Comparison of ENCODE assay signal across 10 cellular contexts in genomic region chr20:63970714-63971431, GRCh38. TPM values are rescaled to one million over a fixed set of nuclear protein-coding genes. Genes with fewer than 3 reads are reported as not detected.
DNase-seq lines count a peak whose midpoint lies in the region; ATAC-seq and TF ChIP-seq lines count a peak whose summit lies in the region.
"Had no signal": no experiment of that assay in that cellular context is flagged by ENCODE, and none has a peak within 500 bp of the region (broad histone marks: within the 10 kb centered on the region; RNA-seq: fewer than 3 reads in every experiment).

No MANE protein-coding gene starts in this region.

- intact Hi-C loops in activated naive CD4-positive, alpha-beta T cell treated with anti-CD3 and anti-CD28 coated beads for 36 hours (cut with micrococcal nuclease) = loop anchor here (2.0 kb wide), 1 partner anchor 390 kb away; no protein-coding TSS in a partner anchor
- intact Hi-C loops in thyroid gland (cut with DNase I) = loop anchor here (5.0 kb wide), 1 partner anchor 474 kb away; the partner anchor contains the start of gene EEF1A2

- no peak for ATAC-seq in activated naive CD4-positive, alpha-beta T cell treated with anti-CD3 and anti-CD28 coated beads, Interleukin-2, amount 50 U/mL, for 72 hours
- no peak for ATAC-seq in stimulated activated effector memory CD8-positive, alpha-beta T cell treated with anti-CD3 and anti-CD28 coated beads, Interleukin-12 subunit alpha, Interleukin-12 subunit beta, amount 100 ng/mL, for 72 hours
- ATAC-seq in HG02981 (IDR thresholded peaks at IDR 0.05; ENCODE audit: unreplicated experiment) = no peak

- CTCF ChIA-PET in activated naive CD4-positive, alpha-beta T cell treated with anti-CD3 and anti-CD28 coated beads for 36 hours (lab: Charles Lee) = no interaction called here

- 89 to 95% methylated on average over 5 of the region's 5 CpGs for WGBS in thyroid gland, 2 donors

- no peak for DNase-seq in activated naive CD4-positive, alpha-beta T cell treated with anti-CD3 and anti-CD28 coated beads for 36 hours
- no peak for DNase-seq in activated naive CD4-positive, alpha-beta T cell treated with anti-CD3 and anti-CD28 coated beads, Interleukin-2, amount 50 U/mL, for 72 hours (ENCODE audit: low spot score in 2 of 2)
- DNase-seq in glutamatergic neuron (no peak), SW 1271 (lab: John Stamatoyannopoulos, UW) (no peak), thyroid gland (no peak)
- peak in 1 of 2 donors; percentile 54 for DNase-seq in stimulated activated effector memory CD8-positive, alpha-beta T cell treated with anti-CD3 and anti-CD28 coated beads, Interleukin-12 subunit alpha, Interleukin-12 subunit beta, amount 100 ng/mL, for 72 hours (ENCODE audit: low spot score in 2 of 2)
- DNase-seq: NCI-H146 had no signal

- no peak for TF ChIP-seq POLR2A in thyroid gland (IDR thresholded peaks at IDR 0.05)

- peaks cover 0 to 10% of the 10 kb centered on the region in 2 donors for H3K36me3 ChIP-seq in thyroid gland
- H3K36me3 ChIP-seq: uterus had no signal

- H3K9me3 ChIP-seq in thyroid gland = no peaks in the 10 kb centered on the region
- H3K9me3 ChIP-seq: uterus had no signal

- H3K4me1 ChIP-seq in thyroid gland = peaks cover 11 to 24% of the 10 kb centered on the region in 2 donors

- H3K27ac ChIP-seq in VCaP = peak overlapping the region; percentile 93; the same call in 1 of the 2 replicates
- H3K27ac ChIP-seq in thyroid gland = no peak overlapping the region

- H3K9me3 Mint-ChIP-seq in activated naive CD4-positive, alpha-beta T cell treated with anti-CD3 and anti-CD28 coated beads for 36 hours = no peaks in the 10 kb centered on the region
- no peaks in the 10 kb centered on the region for H3K9me3 Mint-ChIP-seq in activated naive CD4-positive, alpha-beta T cell treated with anti-CD3 and anti-CD28 coated beads, Interleukin-2, amount 50 U/mL, for 72 hours
- H3K9me3 Mint-ChIP-seq in glutamatergic neuron (ENCODE audit: unreplicated experiment) = peaks cover 7% of the 10 kb centered on the region
- peaks cover 2% of the 10 kb centered on the region for H3K9me3 Mint-ChIP-seq in stimulated activated effector memory CD8-positive, alpha-beta T cell treated with anti-CD3 and anti-CD28 coated beads, Interleukin-12 subunit alpha, Interleukin-12 subunit beta, amount 100 ng/mL, for 72 hours

- no peaks in the 10 kb centered on the region for H3K27me3 Mint-ChIP-seq in activated naive CD4-positive, alpha-beta T cell treated with anti-CD3 and anti-CD28 coated beads for 36 hours (ENCODE audit: low read depth)
- peaks cover 9% of the 10 kb centered on the region for H3K27me3 Mint-ChIP-seq in glutamatergic neuron (ENCODE audit: unreplicated experiment)

- no peak overlapping the region for H3K4me3 ChIP-seq in thyroid gland (replicated peaks in 1 of 3)

- TF ChIP-seq CTCF in VCaP (conservative IDR thresholded peaks at IDR 0.05) (no peak), glutamatergic neuron (IDR thresholded peaks at IDR 0.05; ENCODE audit: partially characterized antibody, unreplicated experiment) (no peak), thyroid gland (IDR thresholded peaks at IDR 0.05) (no peak)

- H3K36me3 Mint-ChIP-seq in activated naive CD4-positive, alpha-beta T cell treated with anti-CD3 and anti-CD28 coated beads for 36 hours (ENCODE audit: low read depth) = peaks cover 11% of the 10 kb centered on the region
- H3K36me3 Mint-ChIP-seq in activated naive CD4-positive, alpha-beta T cell treated with anti-CD3 and anti-CD28 coated beads, Interleukin-2, amount 50 U/mL, for 72 hours = peaks cover 12 to 27% of the 10 kb centered on the region in 2 donors
- no peaks in the 10 kb centered on the region for H3K36me3 Mint-ChIP-seq in glutamatergic neuron (ENCODE audit: unreplicated experiment)
- peaks cover 62% of the 10 kb centered on the region for H3K36me3 Mint-ChIP-seq in stimulated activated effector memory CD8-positive, alpha-beta T cell treated with anti-CD3 and anti-CD28 coated beads, Interleukin-12 subunit alpha, Interleukin-12 subunit beta, amount 100 ng/mL, for 72 hours

- peak overlapping the region; percentile 62 for H3K4me3 Mint-ChIP-seq in activated naive CD4-positive, alpha-beta T cell treated with anti-CD3 and anti-CD28 coated beads for 36 hours
- H3K4me3 Mint-ChIP-seq in glutamatergic neuron (ENCODE audit: unreplicated experiment) = peak overlapping the region; percentile 57
- H3K4me3 Mint-ChIP-seq in stimulated activated effector memory CD8-positive, alpha-beta T cell treated with anti-CD3 and anti-CD28 coated beads, Interleukin-12 subunit alpha, Interleukin-12 subunit beta, amount 100 ng/mL, for 72 hours = peak overlapping the region; percentile 42

- no peaks in the 10 kb centered on the region for H3K27me3 ChIP-seq in thyroid gland
- H3K27me3 ChIP-seq: uterus had no signal

- H3K27ac Mint-ChIP-seq in activated naive CD4-positive, alpha-beta T cell treated with anti-CD3 and anti-CD28 coated beads for 36 hours = no peak overlapping the region
- peak overlapping the region in 1 of 2 donors; percentile 51 for H3K27ac Mint-ChIP-seq in activated naive CD4-positive, alpha-beta T cell treated with anti-CD3 and anti-CD28 coated beads, Interleukin-2, amount 50 U/mL, for 72 hours
- H3K27ac Mint-ChIP-seq in glutamatergic neuron (ENCODE audit: unreplicated experiment) = no peak overlapping the region
- H3K27ac Mint-ChIP-seq in stimulated activated effector memory CD8-positive, alpha-beta T cell treated with anti-CD3 and anti-CD28 coated beads, Interleukin-12 subunit alpha, Interleukin-12 subunit beta, amount 100 ng/mL, for 72 hours = peak overlapping the region; percentile 63

- H3K4me1 Mint-ChIP-seq in activated naive CD4-positive, alpha-beta T cell treated with anti-CD3 and anti-CD28 coated beads for 36 hours (ENCODE audit: low read depth) = peaks cover 21% of the 10 kb centered on the region
- peaks cover 5% of the 10 kb centered on the region for H3K4me1 Mint-ChIP-seq in glutamatergic neuron (ENCODE audit: low read depth, unreplicated experiment)
- peaks cover 28% of the 10 kb centered on the region for H3K4me1 Mint-ChIP-seq in stimulated activated effector memory CD8-positive, alpha-beta T cell treated with anti-CD3 and anti-CD28 coated beads, Interleukin-12 subunit alpha, Interleukin-12 subunit beta, amount 100 ng/mL, for 72 hours

RNA-seq across cellular contexts. Expression of gene ZNF512B, which starts 1.1 kb away (rescaled TPM):
- 1 to 10 TPM; 7.9 to 8.3 TPM for total RNA-seq in activated naive CD4-positive, alpha-beta T cell treated with anti-CD3 and anti-CD28 coated beads for 36 hours
- total RNA-seq in activated naive CD4-positive, alpha-beta T cell treated with anti-CD3 and anti-CD28 coated beads, Interleukin-2, amount 50 U/mL, for 72 hours = 10 to 100 TPM in 1 of 2 donors, 1 to 10 TPM in 1; 10.0 to 21.4 TPM
- total RNA-seq in glutamatergic neuron (ENCODE audit: unreplicated experiment) (32.2 TPM), thyroid gland (10 to 100 TPM; 13.4 to 24.8 (median 19.0) TPM)

RNA-seq across cellular contexts. Expression of gene SAMD10, which starts 8.6 kb away (rescaled TPM):
- total RNA-seq in activated naive CD4-positive, alpha-beta T cell treated with anti-CD3 and anti-CD28 coated beads for 36 hours = 10 to 100 TPM; 20.5 to 21.8 TPM
- total RNA-seq in activated naive CD4-positive, alpha-beta T cell treated with anti-CD3 and anti-CD28 coated beads, Interleukin-2, amount 50 U/mL, for 72 hours = 10 to 100 TPM in 1 of 2 donors, 1 to 10 TPM in 1; 8.2 to 65.4 TPM
- 3.1 TPM for total RNA-seq in glutamatergic neuron (ENCODE audit: unreplicated experiment)
- total RNA-seq in thyroid gland = 1 to 10 TPM; 1.1 to 6.4 (median 5.0) TPM

RNA-seq across cellular contexts. Expression of gene PRPF6, which starts 10.1 kb away (rescaled TPM):
- total RNA-seq in activated naive CD4-positive, alpha-beta T cell treated with anti-CD3 and anti-CD28 coated beads for 36 hours = 10 to 100 TPM; 39.4 to 40.2 TPM
- total RNA-seq in activated naive CD4-positive, alpha-beta T cell treated with anti-CD3 and anti-CD28 coated beads, Interleukin-2, amount 50 U/mL, for 72 hours = 10 to 100 TPM; 82.1 to 82.7 TPM
- total RNA-seq in glutamatergic neuron (ENCODE audit: unreplicated experiment) (60.9 TPM), thyroid gland (10 to 100 TPM; 62.8 to 76.2 (median 70.1) TPM)

RNA-seq across cellular contexts. Expression of gene UCKL1, which starts 14.7 kb away (rescaled TPM):
- 10 to 100 TPM; 23.3 to 23.9 TPM for total RNA-seq in activated naive CD4-positive, alpha-beta T cell treated with anti-CD3 and anti-CD28 coated beads for 36 hours
- 10 to 100 TPM; 21.3 to 32.7 TPM for total RNA-seq in activated naive CD4-positive, alpha-beta T cell treated with anti-CD3 and anti-CD28 coated beads, Interleukin-2, amount 50 U/mL, for 72 hours
- total RNA-seq in glutamatergic neuron (ENCODE audit: unreplicated experiment) = 130 TPM
- total RNA-seq in thyroid gland = 10 to 100 TPM; 21.6 to 44.3 (median 29.3) TPM
